1 cellular context compared by ENCODE assay signal in the genomic region with DNA sequence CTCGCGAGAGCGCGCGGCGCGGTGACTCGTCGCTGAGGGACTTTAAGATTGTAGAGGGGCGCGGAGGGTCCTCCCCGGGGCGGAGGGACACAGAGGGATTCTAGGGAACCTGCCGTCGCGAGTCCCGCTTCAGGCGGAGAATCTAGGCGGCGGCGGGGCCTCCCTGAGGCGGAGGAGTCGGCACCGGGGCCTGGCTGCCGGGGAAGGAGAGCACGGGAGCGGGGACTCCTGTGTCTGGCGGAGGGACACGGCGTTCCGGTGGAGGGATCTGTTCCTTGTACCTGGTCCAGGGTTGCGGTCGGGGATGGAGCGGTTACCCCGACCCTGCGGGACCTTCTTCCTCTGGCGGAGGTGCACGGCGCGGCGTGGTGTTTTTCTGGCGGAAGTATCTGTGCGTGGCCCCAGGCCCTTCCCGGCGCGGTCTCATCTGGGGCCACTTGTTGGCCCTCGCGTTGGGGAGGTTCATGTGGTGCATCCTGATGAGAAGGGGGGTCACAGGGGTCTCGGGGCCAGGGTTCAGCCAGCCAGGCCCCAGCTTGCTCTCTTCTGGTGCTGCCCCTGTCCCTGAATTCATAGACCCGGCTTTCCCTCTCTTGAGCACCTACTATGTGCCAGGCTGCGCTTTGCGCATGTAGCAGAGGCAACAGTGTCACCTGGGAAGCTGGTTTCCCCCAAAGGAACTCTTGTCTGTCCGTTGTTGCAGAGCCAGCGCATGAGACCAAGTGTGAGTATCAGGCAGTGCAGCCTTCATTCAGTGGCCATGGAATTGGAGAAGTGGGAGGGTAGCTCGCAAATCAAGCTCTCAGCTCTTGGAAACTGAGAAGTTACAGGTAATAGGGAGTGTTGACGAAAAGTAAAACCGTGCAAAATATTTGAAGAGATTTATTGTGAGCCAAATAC.
TF ChIP-seq lines count a peak whose summit lies in the region.

No MANE protein-coding gene starts in this region.

TF ChIP-seq in K562, 482 proteins besides CTCF, POLR2A, EP300 and RAD21 (continued from another document and continues in another):
- TF ChIP-seq, protein P1, sequence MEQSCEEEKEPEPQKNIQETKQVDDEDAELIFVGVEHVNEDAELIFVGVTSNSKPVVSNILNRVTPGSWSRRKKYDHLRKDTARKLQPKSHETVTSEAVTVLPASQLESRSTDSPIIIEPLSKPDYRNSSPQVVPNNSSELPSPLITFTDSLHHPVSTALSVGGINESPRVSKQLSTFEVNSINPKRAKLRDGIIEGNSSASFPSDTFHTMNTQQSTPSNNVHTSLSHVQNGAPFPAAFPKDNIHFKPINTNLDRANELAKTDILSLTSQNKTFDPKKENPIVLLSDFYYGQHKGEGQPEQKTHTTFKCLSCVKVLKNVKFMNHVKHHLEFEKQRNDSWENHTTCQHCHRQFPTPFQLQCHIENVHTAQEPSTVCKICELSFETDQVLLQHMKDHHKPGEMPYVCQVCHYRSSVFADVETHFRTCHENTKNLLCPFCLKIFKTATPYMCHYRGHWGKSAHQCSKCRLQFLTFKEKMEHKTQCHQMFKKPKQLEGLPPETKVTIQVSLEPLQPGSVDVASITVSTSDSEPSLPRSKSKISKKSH (CRISPR knock-in tag; IDR thresholded peaks at IDR 0.05): no peak
- TF ChIP-seq, protein P2, sequence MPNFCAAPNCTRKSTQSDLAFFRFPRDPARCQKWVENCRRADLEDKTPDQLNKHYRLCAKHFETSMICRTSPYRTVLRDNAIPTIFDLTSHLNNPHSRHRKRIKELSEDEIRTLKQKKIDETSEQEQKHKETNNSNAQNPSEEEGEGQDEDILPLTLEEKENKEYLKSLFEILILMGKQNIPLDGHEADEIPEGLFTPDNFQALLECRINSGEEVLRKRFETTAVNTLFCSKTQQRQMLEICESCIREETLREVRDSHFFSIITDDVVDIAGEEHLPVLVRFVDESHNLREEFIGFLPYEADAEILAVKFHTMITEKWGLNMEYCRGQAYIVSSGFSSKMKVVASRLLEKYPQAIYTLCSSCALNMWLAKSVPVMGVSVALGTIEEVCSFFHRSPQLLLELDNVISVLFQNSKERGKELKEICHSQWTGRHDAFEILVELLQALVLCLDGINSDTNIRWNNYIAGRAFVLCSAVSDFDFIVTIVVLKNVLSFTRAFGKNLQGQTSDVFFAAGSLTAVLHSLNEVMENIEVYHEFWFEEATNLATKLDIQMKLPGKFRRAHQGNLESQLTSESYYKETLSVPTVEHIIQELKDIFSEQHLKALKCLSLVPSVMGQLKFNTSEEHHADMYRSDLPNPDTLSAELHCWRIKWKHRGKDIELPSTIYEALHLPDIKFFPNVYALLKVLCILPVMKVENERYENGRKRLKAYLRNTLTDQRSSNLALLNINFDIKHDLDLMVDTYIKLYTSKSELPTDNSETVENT (CRISPR knock-in tag; IDR thresholded peaks at IDR 0.05): peak; percentile 37; the same call in 1 of the 2 replicates
- 0 out of 2 replicates have a peak, but pooled peaks have one; percentile 57 for TF ChIP-seq SMAD3 (CRISPR knock-in tag; conservative IDR thresholded peaks at IDR 0.05)
- TF ChIP-seq SIN3B (IDR thresholded peaks at IDR 0.05; ENCODE audit: low read depth): 0 out of 2 replicates have a peak, but pooled peaks have one; percentile 24
- TF ChIP-seq, protein P3, sequence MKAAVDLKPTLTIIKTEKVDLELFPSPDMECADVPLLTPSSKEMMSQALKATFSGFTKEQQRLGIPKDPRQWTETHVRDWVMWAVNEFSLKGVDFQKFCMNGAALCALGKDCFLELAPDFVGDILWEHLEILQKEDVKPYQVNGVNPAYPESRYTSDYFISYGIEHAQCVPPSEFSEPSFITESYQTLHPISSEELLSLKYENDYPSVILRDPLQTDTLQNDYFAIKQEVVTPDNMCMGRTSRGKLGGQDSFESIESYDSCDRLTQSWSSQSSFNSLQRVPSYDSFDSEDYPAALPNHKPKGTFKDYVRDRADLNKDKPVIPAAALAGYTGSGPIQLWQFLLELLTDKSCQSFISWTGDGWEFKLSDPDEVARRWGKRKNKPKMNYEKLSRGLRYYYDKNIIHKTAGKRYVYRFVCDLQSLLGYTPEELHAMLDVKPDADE (conservative IDR thresholded peaks at IDR 0.05; ENCODE audit: control insufficient read depth, low read depth, low read length): peak; percentile 65
- peak; percentile 66; the same call in 1 of the 2 replicates for TF ChIP-seq FOXJ2 (tag; IDR thresholded peaks at IDR 0.05)
- TF ChIP-seq TEAD4 (IDR thresholded peaks at IDR 0.05; ENCODE audit: low read length): peak; percentile 54
- no peak for TF ChIP-seq TEAD4 (CRISPR knock-in tag; IDR thresholded peaks at IDR 0.05; ENCODE audit: borderline replicate concordance)
- TF ChIP-seq ZKSCAN1 (IDR thresholded peaks at IDR 0.05; ENCODE audit: low read depth, low read length): peak; percentile 99
- TF ChIP-seq, protein P4, sequence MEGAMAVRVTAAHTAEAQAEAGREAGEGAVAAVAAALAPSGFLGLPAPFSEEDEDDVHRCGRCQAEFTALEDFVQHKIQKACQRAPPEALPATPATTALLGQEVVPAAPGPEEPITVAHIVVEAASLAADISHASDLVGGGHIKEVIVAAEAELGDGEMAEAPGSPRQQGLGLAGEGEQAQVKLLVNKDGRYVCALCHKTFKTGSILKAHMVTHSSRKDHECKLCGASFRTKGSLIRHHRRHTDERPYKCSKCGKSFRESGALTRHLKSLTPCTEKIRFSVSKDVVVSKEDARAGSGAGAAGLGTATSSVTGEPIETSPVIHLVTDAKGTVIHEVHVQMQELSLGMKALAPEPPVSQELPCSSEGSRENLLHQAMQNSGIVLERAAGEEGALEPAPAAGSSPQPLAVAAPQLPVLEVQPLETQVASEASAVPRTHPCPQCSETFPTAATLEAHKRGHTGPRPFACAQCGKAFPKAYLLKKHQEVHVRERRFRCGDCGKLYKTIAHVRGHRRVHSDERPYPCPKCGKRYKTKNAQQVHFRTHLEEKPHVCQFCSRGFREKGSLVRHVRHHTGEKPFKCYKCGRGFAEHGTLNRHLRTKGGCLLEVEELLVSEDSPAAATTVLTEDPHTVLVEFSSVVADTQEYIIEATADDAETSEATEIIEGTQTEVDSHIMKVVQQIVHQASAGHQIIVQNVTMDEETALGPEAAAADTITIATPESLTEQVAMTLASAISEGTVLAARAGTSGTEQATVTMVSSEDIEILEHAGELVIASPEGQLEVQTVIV (CRISPR knock-in tag; IDR thresholded peaks at IDR 0.05; ENCODE audit: borderline replicate concordance): no peak
- TF ChIP-seq TAF1 (IDR thresholded peaks at IDR 0.05; ENCODE audit: control insufficient read depth, extremely low read depth, insufficient read depth, low read length, severe bottlenecking): peak; percentile 34
- TF ChIP-seq RBM25 (IDR thresholded peaks at IDR 0.05; ENCODE audit: low read depth, low read length, severe bottlenecking): peak; percentile 72
- peak in 1 of 3 experiments; percentile 67 for TF ChIP-seq YY1 (IDR thresholded peaks at IDR 0.05; ENCODE audit: borderline replicate concordance in 1 of 3, control insufficient read depth in 1 of 3, extremely low read depth in 1 of 3, insufficient read depth in 3 of 3, insufficient read length in 1 of 3, insufficient replicate concordance in 2 of 3, low read depth in 1 of 3, low read length in 2 of 3)
- TF ChIP-seq, protein P5, sequence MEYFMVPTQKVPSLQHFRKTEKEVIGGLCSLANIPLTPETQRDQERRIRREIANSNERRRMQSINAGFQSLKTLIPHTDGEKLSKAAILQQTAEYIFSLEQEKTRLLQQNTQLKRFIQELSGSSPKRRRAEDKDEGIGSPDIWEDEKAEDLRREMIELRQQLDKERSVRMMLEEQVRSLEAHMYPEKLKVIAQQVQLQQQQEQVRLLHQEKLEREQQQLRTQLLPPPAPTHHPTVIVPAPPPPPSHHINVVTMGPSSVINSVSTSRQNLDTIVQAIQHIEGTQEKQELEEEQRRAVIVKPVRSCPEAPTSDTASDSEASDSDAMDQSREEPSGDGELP (CRISPR knock-in tag; IDR thresholded peaks at IDR 0.05; ENCODE audit: borderline replicate concordance): peak; percentile 54
- TF ChIP-seq POLR3A (IDR thresholded peaks at IDR 0.05; ENCODE audit: borderline replicate concordance, extremely low read depth, insufficient read depth, insufficient read length): no peak
- peak; percentile 50 for TF ChIP-seq CHD1 (IDR thresholded peaks at IDR 0.05; ENCODE audit: low read length)
- TF ChIP-seq PRPF4 (IDR thresholded peaks at IDR 0.05; ENCODE audit: insufficient read depth, low read depth, low read length, poor library complexity, severe bottlenecking): peak; percentile 90
- peak; percentile 76; the same call in 1 of the 2 replicates for TF ChIP-seq KDM2B (CRISPR knock-in tag; IDR thresholded peaks at IDR 0.05)
- TF ChIP-seq ZNF24 (IDR thresholded peaks at IDR 0.05): peak; percentile 63; the same call in 1 of the 2 replicates
- TF ChIP-seq, protein P6, sequence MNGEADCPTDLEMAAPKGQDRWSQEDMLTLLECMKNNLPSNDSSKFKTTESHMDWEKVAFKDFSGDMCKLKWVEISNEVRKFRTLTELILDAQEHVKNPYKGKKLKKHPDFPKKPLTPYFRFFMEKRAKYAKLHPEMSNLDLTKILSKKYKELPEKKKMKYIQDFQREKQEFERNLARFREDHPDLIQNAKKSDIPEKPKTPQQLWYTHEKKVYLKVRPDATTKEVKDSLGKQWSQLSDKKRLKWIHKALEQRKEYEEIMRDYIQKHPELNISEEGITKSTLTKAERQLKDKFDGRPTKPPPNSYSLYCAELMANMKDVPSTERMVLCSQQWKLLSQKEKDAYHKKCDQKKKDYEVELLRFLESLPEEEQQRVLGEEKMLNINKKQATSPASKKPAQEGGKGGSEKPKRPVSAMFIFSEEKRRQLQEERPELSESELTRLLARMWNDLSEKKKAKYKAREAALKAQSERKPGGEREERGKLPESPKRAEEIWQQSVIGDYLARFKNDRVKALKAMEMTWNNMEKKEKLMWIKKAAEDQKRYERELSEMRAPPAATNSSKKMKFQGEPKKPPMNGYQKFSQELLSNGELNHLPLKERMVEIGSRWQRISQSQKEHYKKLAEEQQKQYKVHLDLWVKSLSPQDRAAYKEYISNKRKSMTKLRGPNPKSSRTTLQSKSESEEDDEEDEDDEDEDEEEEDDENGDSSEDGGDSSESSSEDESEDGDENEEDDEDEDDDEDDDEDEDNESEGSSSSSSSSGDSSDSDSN (IDR thresholded peaks at IDR 0.05; ENCODE audit: borderline replicate concordance in 1 of 2, low read depth in 2 of 2, low read length in 2 of 2): peak; percentile 65 to 82; a peak in 3 of 4 replicates
- TF ChIP-seq, protein P7, sequence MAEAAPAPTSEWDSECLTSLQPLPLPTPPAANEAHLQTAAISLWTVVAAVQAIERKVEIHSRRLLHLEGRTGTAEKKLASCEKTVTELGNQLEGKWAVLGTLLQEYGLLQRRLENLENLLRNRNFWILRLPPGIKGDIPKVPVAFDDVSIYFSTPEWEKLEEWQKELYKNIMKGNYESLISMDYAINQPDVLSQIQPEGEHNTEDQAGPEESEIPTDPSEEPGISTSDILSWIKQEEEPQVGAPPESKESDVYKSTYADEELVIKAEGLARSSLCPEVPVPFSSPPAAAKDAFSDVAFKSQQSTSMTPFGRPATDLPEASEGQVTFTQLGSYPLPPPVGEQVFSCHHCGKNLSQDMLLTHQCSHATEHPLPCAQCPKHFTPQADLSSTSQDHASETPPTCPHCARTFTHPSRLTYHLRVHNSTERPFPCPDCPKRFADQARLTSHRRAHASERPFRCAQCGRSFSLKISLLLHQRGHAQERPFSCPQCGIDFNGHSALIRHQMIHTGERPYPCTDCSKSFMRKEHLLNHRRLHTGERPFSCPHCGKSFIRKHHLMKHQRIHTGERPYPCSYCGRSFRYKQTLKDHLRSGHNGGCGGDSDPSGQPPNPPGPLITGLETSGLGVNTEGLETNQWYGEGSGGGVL (CRISPR knock-in tag; IDR thresholded peaks at IDR 0.05): no peak
- TF ChIP-seq SMAD2 (IDR thresholded peaks at IDR 0.05; ENCODE audit: low read depth, low read length): no peak
- TF ChIP-seq, protein P8, sequence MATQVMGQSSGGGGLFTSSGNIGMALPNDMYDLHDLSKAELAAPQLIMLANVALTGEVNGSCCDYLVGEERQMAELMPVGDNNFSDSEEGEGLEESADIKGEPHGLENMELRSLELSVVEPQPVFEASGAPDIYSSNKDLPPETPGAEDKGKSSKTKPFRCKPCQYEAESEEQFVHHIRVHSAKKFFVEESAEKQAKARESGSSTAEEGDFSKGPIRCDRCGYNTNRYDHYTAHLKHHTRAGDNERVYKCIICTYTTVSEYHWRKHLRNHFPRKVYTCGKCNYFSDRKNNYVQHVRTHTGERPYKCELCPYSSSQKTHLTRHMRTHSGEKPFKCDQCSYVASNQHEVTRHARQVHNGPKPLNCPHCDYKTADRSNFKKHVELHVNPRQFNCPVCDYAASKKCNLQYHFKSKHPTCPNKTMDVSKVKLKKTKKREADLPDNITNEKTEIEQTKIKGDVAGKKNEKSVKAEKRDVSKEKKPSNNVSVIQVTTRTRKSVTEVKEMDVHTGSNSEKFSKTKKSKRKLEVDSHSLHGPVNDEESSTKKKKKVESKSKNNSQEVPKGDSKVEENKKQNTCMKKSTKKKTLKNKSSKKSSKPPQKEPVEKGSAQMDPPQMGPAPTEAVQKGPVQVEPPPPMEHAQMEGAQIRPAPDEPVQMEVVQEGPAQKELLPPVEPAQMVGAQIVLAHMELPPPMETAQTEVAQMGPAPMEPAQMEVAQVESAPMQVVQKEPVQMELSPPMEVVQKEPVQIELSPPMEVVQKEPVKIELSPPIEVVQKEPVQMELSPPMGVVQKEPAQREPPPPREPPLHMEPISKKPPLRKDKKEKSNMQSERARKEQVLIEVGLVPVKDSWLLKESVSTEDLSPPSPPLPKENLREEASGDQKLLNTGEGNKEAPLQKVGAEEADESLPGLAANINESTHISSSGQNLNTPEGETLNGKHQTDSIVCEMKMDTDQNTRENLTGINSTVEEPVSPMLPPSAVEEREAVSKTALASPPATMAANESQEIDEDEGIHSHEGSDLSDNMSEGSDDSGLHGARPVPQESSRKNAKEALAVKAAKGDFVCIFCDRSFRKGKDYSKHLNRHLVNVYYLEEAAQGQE (CRISPR knock-in tag; IDR thresholded peaks at IDR 0.05; ENCODE audit: low read depth): no peak
- peak; percentile 53; the same call in 1 of the 2 replicates for TF ChIP-seq GATAD2A (IDR thresholded peaks at IDR 0.05)
- TF ChIP-seq MTA2 (IDR thresholded peaks at IDR 0.05; ENCODE audit: low read depth): peak; percentile 26; the same call in 1 of the 2 replicates
- TF ChIP-seq SMAD4 (CRISPR knock-in tag; conservative IDR thresholded peaks at IDR 0.05): peak; percentile 91
